ENCODE assay signal across 8 cellular contexts in the genomic region with DNA sequence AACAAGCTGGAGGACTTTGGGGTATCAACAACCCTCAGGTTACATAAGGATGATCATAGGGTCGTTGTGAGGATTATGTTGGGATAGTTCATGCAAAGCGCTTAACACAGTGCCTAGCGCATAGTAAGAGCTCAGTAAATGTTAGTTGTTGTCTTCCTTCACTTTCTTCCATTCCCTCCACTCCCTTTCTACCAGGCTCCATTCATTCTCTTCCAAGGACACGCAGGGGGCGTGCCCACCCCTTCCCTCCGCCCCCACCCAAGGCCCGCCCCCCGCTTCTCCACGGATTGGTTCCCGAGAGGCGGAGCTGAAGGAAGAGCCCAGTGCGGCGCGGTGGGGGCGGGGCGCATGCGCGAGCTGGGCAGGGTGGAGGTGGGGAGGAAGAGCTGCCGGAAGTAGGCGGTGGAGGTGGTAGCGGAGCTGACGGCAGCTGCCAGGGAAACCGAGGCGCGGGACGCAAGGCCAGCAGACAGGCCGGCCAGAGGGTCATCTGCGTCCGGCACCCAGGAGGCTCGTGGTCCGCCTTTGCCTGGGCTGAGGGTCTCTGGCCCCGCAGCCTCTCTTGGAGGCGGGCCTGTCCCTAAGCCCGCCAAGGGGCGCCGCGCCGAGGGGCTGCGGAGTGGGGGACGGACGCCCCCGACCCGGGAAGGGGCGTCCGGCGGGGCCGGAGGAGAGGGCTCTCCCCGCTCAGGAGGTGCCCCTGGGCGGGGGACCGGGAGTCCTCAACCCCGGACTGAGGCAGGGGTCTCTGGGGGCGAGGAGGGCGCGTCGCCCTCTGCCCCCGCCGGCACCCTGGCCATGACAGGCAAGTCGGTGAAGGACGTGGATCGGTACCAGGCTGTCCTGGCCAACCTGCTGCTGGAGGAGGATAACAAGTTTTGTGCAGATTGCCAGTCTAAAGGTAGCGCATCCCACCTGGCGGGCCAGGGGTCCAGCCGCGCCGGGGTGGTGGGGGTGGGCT.
A peak's percentile ranks its signal among the peaks of the same experiment; 100 is the strongest.
DNase-seq lines count a peak whose midpoint lies in the region; ATAC-seq and FAIRE-seq lines count a peak whose summit lies in the region.

Gene SMAP2, plus strand, starts transcription at position 405 of the 961 bp plus-strand sequence. Its CDS starts 394 bp downstream, at position 799.

- FAIRE-seq in HTR-8/SVneo (lab: Jason Lieb, UNC) = peak; percentile 83

- peak within 1 kb of the TSS; percentile 99 for H3K4me3 ChIP-seq in effector memory CD4-positive, alpha-beta T cell (ENCODE audit: insufficient read depth, low read depth, low read length, poor library complexity, severe bottlenecking)

- H3K27ac ChIP-seq in effector memory CD4-positive, alpha-beta T cell (ENCODE audit: insufficient read depth, low read length, poor library complexity, severe bottlenecking) = peak within 1 kb of the TSS; percentile 97

- H3K9me3 ChIP-seq in effector memory CD4-positive, alpha-beta T cell (ENCODE audit: control insufficient read depth, low read length) = no peaks in the 10 kb centered on the region

- DNase-seq in CMK (ENCODE audit: low read depth) (peak; percentile 94), HTR-8/SVneo (ENCODE audit: insufficient read length, low spot score) (peak; percentile 96), NOMO-1 treated with DMSO at 0.1 percent for 48 hours (lab: John Stamatoyannopoulos, UW; ENCODE audit: unreplicated experiment) (peak; percentile 90), medulla oblongata (ENCODE audit: extremely low spot score) (peak; percentile 98)
- peak; percentile 88 to 90 for DNase-seq in activated CD8-positive, alpha-beta memory T cell treated with anti-CD3 and anti-CD28 coated beads for 4 hours (ENCODE audit: low read depth in 2 of 2)
- peak; percentile 89 to 94 (median 94) for DNase-seq in effector memory CD4-positive, alpha-beta T cell
- peak; percentile 91 for DNase-seq in stimulated activated CD8-positive, alpha-beta memory T cell treated with anti-CD3 and anti-CD28 coated beads, Interleukin-12 subunit alpha, Interleukin-12 subunit beta, amount 100 ng/mL, for 1 hour (ENCODE audit: low read depth)

- H3K4me1 ChIP-seq in effector memory CD4-positive, alpha-beta T cell (ENCODE audit: control insufficient read depth, insufficient read depth, low read length, poor library complexity, severe bottlenecking) = peaks cover 12% of the 10 kb centered on the region

- H3K36me3 ChIP-seq in effector memory CD4-positive, alpha-beta T cell (ENCODE audit: control insufficient read depth, insufficient read depth, low read length) = peaks cover 6% of the 10 kb centered on the region

- ATAC-seq in GM21360 (IDR thresholded peaks at IDR 0.05; ENCODE audit: unreplicated experiment) = peak; percentile 81

- H3K27me3 ChIP-seq in effector memory CD4-positive, alpha-beta T cell (replicated peaks; ENCODE audit: control insufficient read depth, insufficient read depth, low read length, poor library complexity, severe bottlenecking) = no peaks in the 10 kb centered on the region

Comparison
In these comparisons a context has a peak if more than half of its experiments do, and no peak if none do; other contexts are left out.
1. Peak in every context shown above with its lines: DNase-seq, ATAC-seq, H3K4me3 ChIP-seq and H3K27ac ChIP-seq.